8 cellular contexts compared by ENCODE assay signal in the genomic region with DNA sequence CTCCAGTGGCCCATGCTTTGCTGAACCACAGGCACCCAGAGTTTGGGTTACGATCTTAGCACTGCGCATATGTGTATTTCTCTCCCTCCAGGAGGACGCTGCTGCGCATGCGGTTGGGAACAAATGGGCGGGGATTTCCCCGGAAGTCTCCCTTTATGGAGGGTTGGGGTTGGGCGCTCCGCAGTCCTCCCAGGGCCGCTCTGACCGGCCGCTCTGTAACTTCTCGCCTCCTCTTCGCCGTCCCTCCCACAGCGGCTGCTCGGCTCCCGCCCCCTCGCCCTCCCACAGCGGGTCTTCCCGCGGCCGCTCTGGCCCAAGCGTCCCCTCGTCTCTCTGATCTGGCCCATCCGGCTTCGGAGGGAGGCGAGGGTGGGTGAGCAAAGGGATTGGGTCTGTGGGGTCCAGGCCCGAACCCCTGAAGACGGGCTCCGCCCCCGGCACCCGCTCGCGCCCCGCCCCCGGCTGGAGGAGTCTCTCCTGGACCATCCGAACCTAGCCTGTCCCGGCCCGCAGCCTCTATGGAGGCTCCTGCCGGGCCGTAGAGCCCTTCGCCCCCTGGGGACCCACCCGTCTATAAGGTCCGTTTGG. TPM values are rescaled to one million over a fixed set of nuclear protein-coding genes. Genes with fewer than 3 reads are reported as not detected.
DNase-seq lines count a peak whose midpoint lies in the region; ATAC-seq and TF ChIP-seq lines count a peak whose summit lies in the region.

A gene with protein sequence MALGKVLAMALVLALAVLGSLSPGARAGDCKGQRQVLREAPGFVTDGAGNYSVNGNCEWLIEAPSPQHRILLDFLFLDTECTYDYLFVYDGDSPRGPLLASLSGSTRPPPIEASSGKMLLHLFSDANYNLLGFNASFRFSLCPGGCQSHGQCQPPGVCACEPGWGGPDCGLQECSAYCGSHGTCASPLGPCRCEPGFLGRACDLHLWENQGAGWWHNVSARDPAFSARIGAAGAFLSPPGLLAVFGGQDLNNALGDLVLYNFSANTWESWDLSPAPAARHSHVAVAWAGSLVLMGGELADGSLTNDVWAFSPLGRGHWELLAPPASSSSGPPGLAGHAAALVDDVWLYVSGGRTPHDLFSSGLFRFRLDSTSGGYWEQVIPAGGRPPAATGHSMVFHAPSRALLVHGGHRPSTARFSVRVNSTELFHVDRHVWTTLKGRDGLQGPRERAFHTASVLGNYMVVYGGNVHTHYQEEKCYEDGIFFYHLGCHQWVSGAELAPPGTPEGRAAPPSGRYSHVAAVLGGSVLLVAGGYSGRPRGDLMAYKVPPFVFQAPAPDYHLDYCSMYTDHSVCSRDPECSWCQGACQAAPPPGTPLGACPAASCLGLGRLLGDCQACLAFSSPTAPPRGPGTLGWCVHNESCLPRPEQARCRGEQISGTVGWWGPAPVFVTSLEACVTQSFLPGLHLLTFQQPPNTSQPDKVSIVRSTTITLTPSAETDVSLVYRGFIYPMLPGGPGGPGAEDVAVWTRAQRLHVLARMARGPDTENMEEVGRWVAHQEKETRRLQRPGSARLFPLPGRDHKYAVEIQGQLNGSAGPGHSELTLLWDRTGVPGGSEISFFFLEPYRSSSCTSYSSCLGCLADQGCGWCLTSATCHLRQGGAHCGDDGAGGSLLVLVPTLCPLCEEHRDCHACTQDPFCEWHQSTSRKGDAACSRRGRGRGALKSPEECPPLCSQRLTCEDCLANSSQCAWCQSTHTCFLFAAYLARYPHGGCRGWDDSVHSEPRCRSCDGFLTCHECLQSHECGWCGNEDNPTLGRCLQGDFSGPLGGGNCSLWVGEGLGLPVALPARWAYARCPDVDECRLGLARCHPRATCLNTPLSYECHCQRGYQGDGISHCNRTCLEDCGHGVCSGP (N-terminal part only) (plus strand): TSS at position 328 of the 588 bp plus-strand sequence. CDS start 609 bp downstream, outside the sequence.

- no peaks in the 10 kb centered on the region for H3F3A ChIP-seq in GM23248 (ENCODE audit: insufficient read depth)

- no peaks in the 10 kb centered on the region for H3K36me3 Mint-ChIP-seq in activated T-helper 2 cell treated with anti-CD3 and anti-CD28 coated beads, Interferon-gamma antibody, Interleukin-2, Interleukin-4, amounts not matched to agents 10 μg/mL and 5 μg/mL and 100 μg/mL, durations not matched to agents 14 hours and 24 hours and 36 hours (ENCODE audit: low read depth)
- peaks cover 0 to 3% (median 0%) of the 10 kb centered on the region in 3 donors for H3K36me3 Mint-ChIP-seq in naive thymus-derived CD8-positive, alpha-beta T cell

- TF ChIP-seq CTCF in fibroblast of mammary gland (conservative IDR thresholded peaks at IDR 0.05; ENCODE audit: control insufficient read depth, insufficient read depth, low read depth, low read length) = no peak

- H3K27me3 Mint-ChIP-seq in activated T-helper 2 cell treated with anti-CD3 and anti-CD28 coated beads, Interferon-gamma antibody, Interleukin-2, Interleukin-4, amounts not matched to agents 10 μg/mL and 5 μg/mL and 100 μg/mL, durations not matched to agents 14 hours and 24 hours and 36 hours (ENCODE audit: low read depth) = peaks cover 25% of the 10 kb centered on the region
- H3K27me3 Mint-ChIP-seq in naive thymus-derived CD8-positive, alpha-beta T cell = peaks cover 6 to 20% (median 12%) of the 10 kb centered on the region in 5 donors

- H3K4me3 ChIP-seq in GM23248 (peak within 1 kb of the TSS; percentile 76), fibroblast of mammary gland (ENCODE audit: control insufficient read depth, low read depth, low read length) (peak within 1 kb of the TSS; percentile 87)

- H2AFZ ChIP-seq in GM23248 = peak within 1 kb of the TSS; percentile 83

- H3K79me2 ChIP-seq in GM23248 (ENCODE audit: insufficient read depth) = peaks cover 30% of the 10 kb centered on the region

- peaks cover 18% of the 10 kb centered on the region for H3K27me3 ChIP-seq in GM23248 (replicated peaks; ENCODE audit: insufficient read depth)

- 2% methylated on average over 29 to 45 of the region's 45 CpGs for WGBS in GM23248 (ENCODE audit: low coverage in 1 of 2, low lambda C conversion rate in 2 of 2, missing lambda C conversion rate in 2 of 2), 2 experiments

- DNase-seq in EH (ENCODE audit: low read depth) (peak; percentile 99), GM23248 (peak; percentile 99), Kasumi-1 (lab: John Stamatoyannopoulos, UW) (peak; percentile 99 to 100), RPMI7951 (ENCODE audit: low read depth) (peak; percentile 99), fibroblast of mammary gland (ENCODE audit: low read depth) (peak; percentile 98)
- DNase-seq in activated T-helper 2 cell treated with anti-CD3 and anti-CD28 coated beads, Interferon-gamma antibody, Interleukin-2, Interleukin-4, amounts not matched to agents 10 μg/mL and 5 μg/mL and 100 μg/mL, durations not matched to agents 14 hours and 24 hours and 36 hours (ENCODE audit: low spot score) = peak; percentile 98
- peak; percentile 88 to 99 (median 98) for DNase-seq in naive thymus-derived CD8-positive, alpha-beta T cell
- peak; percentile 92 to 98 (median 96) for DNase-seq in stimulated activated naive CD4-positive, alpha-beta T cell (lab: John Stamatoyannopoulos, UW)

- POLR2A ChIA-PET in naive thymus-derived CD8-positive, alpha-beta T cell (lab: Charles Lee) = no interaction called here

- H3K27ac Mint-ChIP-seq in activated T-helper 2 cell treated with anti-CD3 and anti-CD28 coated beads, Interferon-gamma antibody, Interleukin-2, Interleukin-4, amounts not matched to agents 10 μg/mL and 5 μg/mL and 100 μg/mL, durations not matched to agents 14 hours and 24 hours and 36 hours = peak within 1 kb of the TSS; percentile 73
- H3K27ac Mint-ChIP-seq in naive thymus-derived CD8-positive, alpha-beta T cell = peak within 1 kb of the TSS; percentile 78 to 95 (median 89)

- H3K36me3 ChIP-seq in GM23248 (ENCODE audit: low read depth) = no peaks in the 10 kb centered on the region

- peak; percentile 87 to 93 for ATAC-seq in naive thymus-derived CD8-positive, alpha-beta T cell

- in situ Hi-C loops in GM23248 (cut with MboI) = no loop called here

- H3K9me2 ChIP-seq in GM23248 (ENCODE audit: insufficient read depth) = no peaks in the 10 kb centered on the region

- H3K9me3 ChIP-seq in GM23248 (ENCODE audit: low read depth) = no peaks in the 10 kb centered on the region

- intact Hi-C loops in activated T-helper 2 cell treated with anti-CD3 and anti-CD28 coated beads, Interferon-gamma antibody, Interleukin-2, Interleukin-4, amounts not matched to agents 10 μg/mL and 5 μg/mL and 100 μg/mL, durations not matched to agents 14 hours and 24 hours and 36 hours (cut with micrococcal nuclease) = loop anchor here (1.0 to 2.0 kb wide), 5 partner anchors 12 to 217 kb away; a partner anchor contains a TSS

- H3K4me1 ChIP-seq in GM23248 (ENCODE audit: insufficient read depth) = peaks cover 5% of the 10 kb centered on the region; the same call in 1 of the 2 replicates

- peaks cover 12% of the 10 kb centered on the region for H3K4me1 Mint-ChIP-seq in activated T-helper 2 cell treated with anti-CD3 and anti-CD28 coated beads, Interferon-gamma antibody, Interleukin-2, Interleukin-4, amounts not matched to agents 10 μg/mL and 5 μg/mL and 100 μg/mL, durations not matched to agents 14 hours and 24 hours and 36 hours (ENCODE audit: low read depth)
- H3K4me1 Mint-ChIP-seq in naive thymus-derived CD8-positive, alpha-beta T cell = peaks cover 20 to 37% (median 30%) of the 10 kb centered on the region in 4 donors

- peak within 1 kb of the TSS; percentile 87 for H3K4me3 Mint-ChIP-seq in activated T-helper 2 cell treated with anti-CD3 and anti-CD28 coated beads, Interferon-gamma antibody, Interleukin-2, Interleukin-4, amounts not matched to agents 10 μg/mL and 5 μg/mL and 100 μg/mL, durations not matched to agents 14 hours and 24 hours and 36 hours (ENCODE audit: low read depth)
- peak within 1 kb of the TSS; percentile 92 to 97 (median 94) for H3K4me3 Mint-ChIP-seq in naive thymus-derived CD8-positive, alpha-beta T cell

- H3K27ac ChIP-seq in GM23248 = no peak within 1 kb of the TSS

- no peaks in the 10 kb centered on the region for H3K9me3 Mint-ChIP-seq in activated T-helper 2 cell treated with anti-CD3 and anti-CD28 coated beads, Interferon-gamma antibody, Interleukin-2, Interleukin-4, amounts not matched to agents 10 μg/mL and 5 μg/mL and 100 μg/mL, durations not matched to agents 14 hours and 24 hours and 36 hours
- H3K9me3 Mint-ChIP-seq in naive thymus-derived CD8-positive, alpha-beta T cell = no peaks in the 10 kb centered on the region

- peak within 1 kb of the TSS; percentile 77 for H3K9ac ChIP-seq in GM23248

- no peaks in the 10 kb centered on the region for H4K20me1 ChIP-seq in GM23248 (ENCODE audit: insufficient read depth)

- peak within 1 kb of the TSS; percentile 82 for H3K4me2 ChIP-seq in GM23248 (ENCODE audit: unreplicated experiment)

RNA-seq across cellular contexts. Expression of the gene that starts here (rescaled TPM):
- 26.6 and 28.5 TPM in 2 replicates for total RNA-seq in GM23248 (2014; rRNA removed; shearing (Covaris generic))
- 5.4 and 5.5 TPM in 2 replicates for polyA plus RNA-seq in GM23248 (2016; fragmentation: Nextera tagmentation; extraction: Ambion mirVana)
- 9.4 and 12.9 TPM in 2 replicates for total RNA-seq in RPMI7951 (2014; rRNA removed; shearing (Covaris generic))
- total RNA-seq in activated T-helper 2 cell treated with anti-CD3 and anti-CD28 coated beads, Interferon-gamma antibody, Interleukin-2, Interleukin-4, amounts not matched to agents 10 μg/mL and 5 μg/mL and 100 μg/mL, durations not matched to agents 14 hours and 24 hours and 36 hours = 9.7 and 10.3 TPM in 2 replicates
- 10 to 100 TPM in 1 of 2 experiments, 1 to 10 TPM in 1; 9.2 to 10.2 TPM for total RNA-seq in naive thymus-derived CD8-positive, alpha-beta T cell
- under 1 TPM; 0.23 to 0.57 (median 0.34) TPM for polyA plus RNA-seq in naive thymus-derived CD8-positive, alpha-beta T cell
